23 cellular contexts compared by ENCODE assay signal in genomic region chr10:17209931-17210330, GRCh38. TPM values are rescaled to one million over a fixed set of nuclear protein-coding genes. Genes with fewer than 3 reads are reported as not detected.
DNase-seq lines count a peak whose midpoint lies in the region; ATAC-seq and TF ChIP-seq lines count a peak whose summit lies in the region.
"Had no signal": no experiment of that assay in that cellular context is flagged by ENCODE, and none has a peak within 500 bp of the region (broad histone marks: within the 10 kb centered on the region; RNA-seq: fewer than 3 reads in every experiment).

No MANE protein-coding gene starts in this region.

- H3K36me3 ChIP-seq in PC-3 (ENCODE audit: low read depth, low read length) (no peaks in the 10 kb centered on the region), brain microvascular endothelial cell (replicated peaks) (no peaks in the 10 kb centered on the region)
- H3K36me3 ChIP-seq: HAP-1, stomach, upper lobe of right lung had no signal

- H3K9ac ChIP-seq in PC-3 (ENCODE audit: low read length): peak overlapping the region; percentile 3; the same call in 1 of the 2 replicates

- no peak overlapping the region for H2AFZ ChIP-seq in PC-3 (ENCODE audit: low read length)

- intact Hi-C loops in PC-3 (cut with micrococcal nuclease): loop anchor here (10.0 kb wide), 1 partner anchor 145 kb away; no protein-coding TSS in a partner anchor

- no peak for ATAC-seq in PC-3
- no peak for ATAC-seq in activated CD8-positive, alpha-beta T cell treated with anti-CD3 and anti-CD28 coated beads, Interleukin-2, amount 10 ng/mL, durations not matched to agents 7 days and 5 days
- no peak for ATAC-seq in HG02623 (IDR thresholded peaks at IDR 0.05; ENCODE audit: unreplicated experiment)
- ATAC-seq: naive thymus-derived CD8-positive, alpha-beta T cell; upper lobe of right lung had no signal

- H3K9me3 ChIP-seq in PC-3 (ENCODE audit: low read length): no peaks in the 10 kb centered on the region
- H3K9me3 ChIP-seq: HAP-1, stomach, upper lobe of right lung had no signal

- H3K27ac Mint-ChIP-seq in nephron: peak overlapping the region in 2 of 3 experiments; percentile 79
- no peak overlapping the region for H3K27ac Mint-ChIP-seq in activated CD8-positive, alpha-beta T cell treated with anti-CD3 and anti-CD28 coated beads, Interleukin-2, amount 10 ng/mL, durations not matched to agents 7 days and 5 days
- H3K27ac Mint-ChIP-seq: progenitor cell of endocrine pancreas had no signal

- in situ Hi-C loops in ACHN (cut with HindIII; ENCODE audit: low pct_ligation_motif_present, low pct_unique_long_range_greater_than_20kb, low sequenced_read_pairs): no loop called here
- in situ Hi-C loops in brain microvascular endothelial cell (cut with HindIII; ENCODE audit: low pct_ligation_motif_present, low sequenced_read_pairs): no loop called here

- H3K4me3 ChIP-seq in PC-3 (ENCODE audit: low read length): no peak overlapping the region
- H3K4me3 ChIP-seq in brain microvascular endothelial cell (ENCODE audit: low read depth, low read length): no peak overlapping the region
- H3K4me3 ChIP-seq: HAP-1, skin epidermis, stomach, upper lobe of right lung had no signal

- no peaks in the 10 kb centered on the region for H3K9me2 ChIP-seq in PC-3 (replicated peaks; ENCODE audit: low read length)

- no peaks in the 10 kb centered on the region for H4K20me1 ChIP-seq in PC-3 (ENCODE audit: low read length)

- H3F3A ChIP-seq in PC-3 (ENCODE audit: low read length, unreplicated experiment): no peaks in the 10 kb centered on the region

- H3K27me3 Mint-ChIP-seq in nephron (ENCODE audit: low read depth): no peaks in the 10 kb centered on the region
- H3K27me3 Mint-ChIP-seq in activated CD8-positive, alpha-beta T cell treated with anti-CD3 and anti-CD28 coated beads, Interleukin-2, amount 10 ng/mL, durations not matched to agents 7 days and 5 days (ENCODE audit: low read depth): no peaks in the 10 kb centered on the region
- H3K27me3 Mint-ChIP-seq: naive thymus-derived CD8-positive, alpha-beta T cell; progenitor cell of endocrine pancreas had no signal

- peak overlapping the region; percentile 53 for H3K4me2 ChIP-seq in PC-3 (ENCODE audit: low read length)

- peaks cover 36% of the 10 kb centered on the region for H3K4me1 Mint-ChIP-seq in nephron
- peaks cover 53% of the 10 kb centered on the region for H3K4me1 Mint-ChIP-seq in activated CD8-positive, alpha-beta T cell treated with anti-CD3 and anti-CD28 coated beads, Interleukin-2, amount 10 ng/mL, durations not matched to agents 7 days and 5 days (ENCODE audit: low read depth)

- CTCF ChIA-PET in PC-3 (lab: Charles Lee): no interaction called here
- CTCF ChIA-PET in activated CD8-positive, alpha-beta T cell treated with anti-CD3 and anti-CD28 coated beads, Interleukin-2, amount 10 ng/mL, durations not matched to agents 7 days and 5 days (lab: Charles Lee): no interaction called here

- POLR2A ChIA-PET in PC-3 (lab: Charles Lee; ENCODE audit: unreplicated experiment): interaction anchor here (0.5 kb wide), 1 partner anchor 186 kb away, joined by 7 read pairs; no protein-coding TSS in a partner anchor
- POLR2A ChIA-PET in activated CD8-positive, alpha-beta T cell treated with anti-CD3 and anti-CD28 coated beads, Interleukin-2, amount 10 ng/mL, durations not matched to agents 7 days and 5 days (lab: Charles Lee): interaction anchor here (1.6 to 4.5 kb wide), 2 partner anchors 19 to 20 kb away, joined by 6 to 46 read pairs; partner anchors contain the start of gene VIM

- H3K9me3 Mint-ChIP-seq in nephron: no peaks in the 10 kb centered on the region
- H3K9me3 Mint-ChIP-seq in activated CD8-positive, alpha-beta T cell treated with anti-CD3 and anti-CD28 coated beads, Interleukin-2, amount 10 ng/mL, durations not matched to agents 7 days and 5 days (ENCODE audit: insufficient read depth): no peaks in the 10 kb centered on the region
- H3K9me3 Mint-ChIP-seq: naive thymus-derived CD8-positive, alpha-beta T cell had no signal

- no peaks in the 10 kb centered on the region for H3K79me2 ChIP-seq in PC-3 (ENCODE audit: low read length)

- TF ChIP-seq CTCF in PC-3 (conservative IDR thresholded peaks at IDR 0.05; ENCODE audit: low read depth, low read length): no peak
- TF ChIP-seq CTCF in brain microvascular endothelial cell (IDR thresholded peaks at IDR 0.05; ENCODE audit: low read depth, low read length, missing control alignments): no peak
- no peak for TF ChIP-seq CTCF in nephron (IDR thresholded peaks at IDR 0.05; ENCODE audit: unreplicated experiment in 3 of 3)

- DNase-seq in ACHN: peak; percentile 19
- no peak for DNase-seq in PC-3
- DNase-seq in brain microvascular endothelial cell: no peak
- no peak for DNase-seq in activated CD8-positive, alpha-beta T cell treated with anti-CD3 and anti-CD28 coated beads, Interleukin-2, amount 10 ng/mL, durations not matched to agents 7 days and 5 days
- no peak for DNase-seq in mucosa of gallbladder (ENCODE audit: low spot score)
- no peak for DNase-seq in activated gamma-delta T cell treated with Interleukin-2 at 50 U/mL for 16 hours
- DNase-seq: activated CD4-positive, alpha-beta T cell treated with anti-CD3 and anti-CD28 coated beads, Interleukin-2, amount 50 U/mL, for 4 hours; activated naive CD4-positive, alpha-beta T cell treated with Interleukin-2 at 50 U/mL for 16 hours; GDM1; KBM-7; naive thymus-derived CD8-positive, alpha-beta T cell; NCI-H2107; NCI-H524; Right ventricle myocardium superior; stimulated activated CD4-positive, alpha-beta T cell treated with anti-CD3 and anti-CD28 coated beads, Interleukin-4, amount 100 ng/mL, for 1 hour; stomach; upper lobe of right lung had no signal

- peaks cover 36% of the 10 kb centered on the region for H3K4me1 ChIP-seq in PC-3 (ENCODE audit: insufficient read depth, low read length)
- H3K4me1 ChIP-seq: HAP-1 had no signal

- H3K27ac ChIP-seq in PC-3 (ENCODE audit: low read length) (no peak overlapping the region), brain microvascular endothelial cell (peak overlapping the region; percentile 67)
- H3K27ac ChIP-seq: C4-2B, stomach, upper lobe of right lung had no signal

- H3K27me3 ChIP-seq in PC-3 (ENCODE audit: low read length) (no peaks in the 10 kb centered on the region), brain microvascular endothelial cell (replicated peaks) (no peaks in the 10 kb centered on the region)
- H3K27me3 ChIP-seq: stomach, upper lobe of right lung had no signal

- BruUV-seq in PC-3 (replicated peaks; lab: Mats Ljungman, UMichigan): no TSS peak

- no peaks in the 10 kb centered on the region for H3K36me3 Mint-ChIP-seq in nephron (ENCODE audit: low read depth)
- H3K36me3 Mint-ChIP-seq in activated CD8-positive, alpha-beta T cell treated with anti-CD3 and anti-CD28 coated beads, Interleukin-2, amount 10 ng/mL, durations not matched to agents 7 days and 5 days (ENCODE audit: low read depth): peaks cover 23% of the 10 kb centered on the region

- H3K4me3 Mint-ChIP-seq in nephron: no peak overlapping the region
- no peak overlapping the region for H3K4me3 Mint-ChIP-seq in activated CD8-positive, alpha-beta T cell treated with anti-CD3 and anti-CD28 coated beads, Interleukin-2, amount 10 ng/mL, durations not matched to agents 7 days and 5 days
- H3K4me3 Mint-ChIP-seq: naive thymus-derived CD8-positive, alpha-beta T cell had no signal

RNA-seq across cellular contexts. Expression of gene TRDMT1, which starts 8.5 kb away (rescaled TPM):
- total RNA-seq in PC-3 (2014; rRNA removed): 1.3 and 2.0 TPM in 2 replicates
- total RNA-seq in activated CD8-positive, alpha-beta T cell treated with anti-CD3 and anti-CD28 coated beads, Interleukin-2, amount 10 ng/mL, durations not matched to agents 7 days and 5 days: 10 to 100 TPM; 11.6 to 13.6 TPM
- total RNA-seq in mucosa of gallbladder: 6.0 TPM

RNA-seq across cellular contexts. Expression of gene VIM, which starts 18.1 kb away (rescaled TPM):
- 469 and 506 TPM in 2 replicates for total RNA-seq in PC-3 (2014; rRNA removed)
- total RNA-seq in activated CD8-positive, alpha-beta T cell treated with anti-CD3 and anti-CD28 coated beads, Interleukin-2, amount 10 ng/mL, durations not matched to agents 7 days and 5 days: 1,000 to 10,000 TPM; 2,550 to 2,568 TPM
- 477 TPM for total RNA-seq in mucosa of gallbladder
